In genomic region chr10:44978570-44979280, GRCh38 we compare ENCODE assay signal across 1 cellular context.
A peak's percentile ranks its signal among the peaks of the same experiment; 100 is the strongest.
TF ChIP-seq lines count a peak whose summit lies in the region.

A gene with protein sequence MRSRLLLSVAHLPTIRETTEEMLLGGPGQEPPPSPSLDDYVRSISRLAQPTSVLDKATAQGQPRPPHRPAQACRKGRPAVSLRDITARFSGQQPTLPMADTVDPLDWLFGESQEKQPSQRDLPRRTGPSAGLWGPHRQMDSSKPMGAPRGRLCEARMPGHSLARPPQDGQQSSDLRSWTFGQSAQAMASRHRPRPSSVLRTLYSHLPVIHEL (minus strand): TSS chr10:44978809. CDS start chr10:44978030, 779 bp downstream.

TF ChIP-seq in HepG2, 621 proteins besides CTCF, POLR2A, EP300 and RAD21 (continued from another document and continues in another):
- TF ChIP-seq MNT (IDR thresholded peaks at IDR 0.05) (peak; percentile 53; the same call in 1 of the 2 replicates), RNF2 (conservative IDR thresholded peaks at IDR 0.05; ENCODE audit: low read depth) (no peak; the same call in 1 of the 2 replicates), ZNF136 (CRISPR knock-in tag; IDR thresholded peaks at IDR 0.05; ENCODE audit: low read depth) (0 out of 2 replicates have a peak, but pooled peaks have one; percentile 94), TCF12 (IDR thresholded peaks at IDR 0.05) (no peak), TCF12 (CRISPR knock-in tag; IDR thresholded peaks at IDR 0.05) (0 out of 2 replicates have a peak, but pooled peaks have one; percentile 41), SMYD3 (CRISPR knock-in tag; IDR thresholded peaks at IDR 0.05) (peak; percentile 50; the same call in 1 of the 2 replicates), ZFP41 (CRISPR knock-in tag; IDR thresholded peaks at IDR 0.05; ENCODE audit: borderline replicate concordance) (peak; percentile 95; the same call in 1 of the 2 replicates), ZNF446 (CRISPR knock-in tag; IDR thresholded peaks at IDR 0.05) (peak; percentile 58; the same call in 1 of the 2 replicates), ZBTB8A (CRISPR knock-in tag; IDR thresholded peaks at IDR 0.05; ENCODE audit: borderline replicate concordance, low read depth) (0 out of 2 replicates have a peak, but pooled peaks have one; percentile 36), MAFG (CRISPR knock-in tag; IDR thresholded peaks at IDR 0.05) (no peak), MAZ (IDR thresholded peaks at IDR 0.05; ENCODE audit: borderline replicate concordance, low read depth, low read length) (peak; percentile 63; the same call in 1 of the 2 replicates), MAZ (CRISPR knock-in tag; IDR thresholded peaks at IDR 0.05; ENCODE audit: low read depth) (peak; percentile 94), ZNF564 (CRISPR knock-in tag; IDR thresholded peaks at IDR 0.05) (peak; percentile 90), ARNT2 (CRISPR knock-in tag; IDR thresholded peaks at IDR 0.05; ENCODE audit: low read depth) (peak; percentile 91; the same call in 1 of the 2 replicates), RNF219 (CRISPR knock-in tag; IDR thresholded peaks at IDR 0.05) (peak; percentile 91; the same call in 1 of the 2 replicates), FOXP1 (IDR thresholded peaks at IDR 0.05) (no peak), FOXP1 (CRISPR knock-in tag; IDR thresholded peaks at IDR 0.05) (peak; percentile 91), THRA (CRISPR knock-in tag; IDR thresholded peaks at IDR 0.05; ENCODE audit: borderline replicate concordance) (peak; percentile 96), ZNF567 (CRISPR knock-in tag; IDR thresholded peaks at IDR 0.05; ENCODE audit: borderline replicate concordance) (peak; percentile 85; the same call in 1 of the 2 replicates), MTF1 (CRISPR knock-in tag; IDR thresholded peaks at IDR 0.05) (no peak), ZNF232 (CRISPR knock-in tag; IDR thresholded peaks at IDR 0.05; ENCODE audit: borderline replicate concordance) (peak; percentile 78; the same call in 1 of the 2 replicates), ZNF3 (CRISPR knock-in tag; IDR thresholded peaks at IDR 0.05) (no peak), RBFOX2 (IDR thresholded peaks at IDR 0.05; ENCODE audit: low read depth, low read length) (peak; percentile 78), PREB (CRISPR knock-in tag; IDR thresholded peaks at IDR 0.05) (no peak), THAP11 (CRISPR knock-in tag; IDR thresholded peaks at IDR 0.05) (peak; percentile 78), SPEN (CRISPR knock-in tag; IDR thresholded peaks at IDR 0.05; ENCODE audit: low read depth) (peak; percentile 95), SRSF4 (IDR thresholded peaks at IDR 0.05; ENCODE audit: low read depth, low read length, poor library complexity, severe bottlenecking) (no peak), NR1H2 (CRISPR knock-in tag; IDR thresholded peaks at IDR 0.05; ENCODE audit: borderline replicate concordance, low read depth) (peak; percentile 85), ZMAT5 (CRISPR knock-in tag; IDR thresholded peaks at IDR 0.05; ENCODE audit: borderline replicate concordance, low read depth) (no peak), ZNF451 (CRISPR knock-in tag; IDR thresholded peaks at IDR 0.05) (peak; percentile 64; the same call in 1 of the 2 replicates)
- TF ChIP-seq, protein P1, sequence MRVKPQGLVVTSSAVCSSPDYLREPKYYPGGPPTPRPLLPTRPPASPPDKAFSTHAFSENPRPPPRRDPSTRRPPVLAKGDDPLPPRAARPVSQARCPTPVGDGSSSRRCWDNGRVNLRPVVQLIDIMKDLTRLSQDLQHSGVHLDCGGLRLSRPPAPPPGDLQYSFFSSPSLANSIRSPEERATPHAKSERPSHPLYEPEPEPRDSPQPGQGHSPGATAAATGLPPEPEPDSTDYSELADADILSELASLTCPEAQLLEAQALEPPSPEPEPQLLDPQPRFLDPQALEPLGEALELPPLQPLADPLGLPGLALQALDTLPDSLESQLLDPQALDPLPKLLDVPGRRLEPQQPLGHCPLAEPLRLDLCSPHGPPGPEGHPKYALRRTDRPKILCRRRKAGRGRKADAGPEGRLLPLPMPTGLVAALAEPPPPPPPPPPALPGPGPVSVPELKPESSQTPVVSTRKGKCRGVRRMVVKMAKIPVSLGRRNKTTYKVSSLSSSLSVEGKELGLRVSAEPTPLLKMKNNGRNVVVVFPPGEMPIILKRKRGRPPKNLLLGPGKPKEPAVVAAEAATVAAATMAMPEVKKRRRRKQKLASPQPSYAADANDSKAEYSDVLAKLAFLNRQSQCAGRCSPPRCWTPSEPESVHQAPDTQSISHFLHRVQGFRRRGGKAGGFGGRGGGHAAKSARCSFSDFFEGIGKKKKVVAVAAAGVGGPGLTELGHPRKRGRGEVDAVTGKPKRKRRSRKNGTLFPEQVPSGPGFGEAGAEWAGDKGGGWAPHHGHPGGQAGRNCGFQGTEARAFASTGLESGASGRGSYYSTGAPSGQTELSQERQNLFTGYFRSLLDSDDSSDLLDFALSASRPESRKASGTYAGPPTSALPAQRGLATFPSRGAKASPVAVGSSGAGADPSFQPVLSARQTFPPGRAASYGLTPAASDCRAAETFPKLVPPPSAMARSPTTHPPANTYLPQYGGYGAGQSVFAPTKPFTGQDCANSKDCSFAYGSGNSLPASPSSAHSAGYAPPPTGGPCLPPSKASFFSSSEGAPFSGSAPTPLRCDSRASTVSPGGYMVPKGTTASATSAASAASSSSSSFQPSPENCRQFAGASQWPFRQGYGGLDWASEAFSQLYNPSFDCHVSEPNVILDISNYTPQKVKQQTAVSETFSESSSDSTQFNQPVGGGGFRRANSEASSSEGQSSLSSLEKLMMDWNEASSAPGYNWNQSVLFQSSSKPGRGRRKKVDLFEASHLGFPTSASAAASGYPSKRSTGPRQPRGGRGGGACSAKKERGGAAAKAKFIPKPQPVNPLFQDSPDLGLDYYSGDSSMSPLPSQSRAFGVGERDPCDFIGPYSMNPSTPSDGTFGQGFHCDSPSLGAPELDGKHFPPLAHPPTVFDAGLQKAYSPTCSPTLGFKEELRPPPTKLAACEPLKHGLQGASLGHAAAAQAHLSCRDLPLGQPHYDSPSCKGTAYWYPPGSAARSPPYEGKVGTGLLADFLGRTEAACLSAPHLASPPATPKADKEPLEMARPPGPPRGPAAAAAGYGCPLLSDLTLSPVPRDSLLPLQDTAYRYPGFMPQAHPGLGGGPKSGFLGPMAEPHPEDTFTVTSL (CRISPR knock-in tag; IDR thresholded peaks at IDR 0.05; ENCODE audit: borderline replicate concordance), result no peak
- TF ChIP-seq, protein P2, sequence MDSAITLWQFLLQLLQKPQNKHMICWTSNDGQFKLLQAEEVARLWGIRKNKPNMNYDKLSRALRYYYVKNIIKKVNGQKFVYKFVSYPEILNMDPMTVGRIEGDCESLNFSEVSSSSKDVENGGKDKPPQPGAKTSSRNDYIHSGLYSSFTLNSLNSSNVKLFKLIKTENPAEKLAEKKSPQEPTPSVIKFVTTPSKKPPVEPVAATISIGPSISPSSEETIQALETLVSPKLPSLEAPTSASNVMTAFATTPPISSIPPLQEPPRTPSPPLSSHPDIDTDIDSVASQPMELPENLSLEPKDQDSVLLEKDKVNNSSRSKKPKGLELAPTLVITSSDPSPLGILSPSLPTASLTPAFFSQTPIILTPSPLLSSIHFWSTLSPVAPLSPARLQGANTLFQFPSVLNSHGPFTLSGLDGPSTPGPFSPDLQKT (CRISPR knock-in tag; IDR thresholded peaks at IDR 0.05; ENCODE audit: borderline replicate concordance), result no peak
- TF ChIP-seq, protein P3, sequence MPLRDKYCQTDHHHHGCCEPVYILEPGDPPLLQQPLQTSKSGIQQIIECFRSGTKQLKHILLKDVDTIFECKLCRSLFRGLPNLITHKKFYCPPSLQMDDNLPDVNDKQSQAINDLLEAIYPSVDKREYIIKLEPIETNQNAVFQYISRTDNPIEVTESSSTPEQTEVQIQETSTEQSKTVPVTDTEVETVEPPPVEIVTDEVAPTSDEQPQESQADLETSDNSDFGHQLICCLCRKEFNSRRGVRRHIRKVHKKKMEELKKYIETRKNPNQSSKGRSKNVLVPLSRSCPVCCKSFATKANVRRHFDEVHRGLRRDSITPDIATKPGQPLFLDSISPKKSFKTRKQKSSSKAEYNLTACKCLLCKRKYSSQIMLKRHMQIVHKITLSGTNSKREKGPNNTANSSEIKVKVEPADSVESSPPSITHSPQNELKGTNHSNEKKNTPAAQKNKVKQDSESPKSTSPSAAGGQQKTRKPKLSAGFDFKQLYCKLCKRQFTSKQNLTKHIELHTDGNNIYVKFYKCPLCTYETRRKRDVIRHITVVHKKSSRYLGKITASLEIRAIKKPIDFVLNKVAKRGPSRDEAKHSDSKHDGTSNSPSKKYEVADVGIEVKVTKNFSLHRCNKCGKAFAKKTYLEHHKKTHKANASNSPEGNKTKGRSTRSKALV (CRISPR knock-in tag; IDR thresholded peaks at IDR 0.05), result no peak
- TF ChIP-seq, protein P4, sequence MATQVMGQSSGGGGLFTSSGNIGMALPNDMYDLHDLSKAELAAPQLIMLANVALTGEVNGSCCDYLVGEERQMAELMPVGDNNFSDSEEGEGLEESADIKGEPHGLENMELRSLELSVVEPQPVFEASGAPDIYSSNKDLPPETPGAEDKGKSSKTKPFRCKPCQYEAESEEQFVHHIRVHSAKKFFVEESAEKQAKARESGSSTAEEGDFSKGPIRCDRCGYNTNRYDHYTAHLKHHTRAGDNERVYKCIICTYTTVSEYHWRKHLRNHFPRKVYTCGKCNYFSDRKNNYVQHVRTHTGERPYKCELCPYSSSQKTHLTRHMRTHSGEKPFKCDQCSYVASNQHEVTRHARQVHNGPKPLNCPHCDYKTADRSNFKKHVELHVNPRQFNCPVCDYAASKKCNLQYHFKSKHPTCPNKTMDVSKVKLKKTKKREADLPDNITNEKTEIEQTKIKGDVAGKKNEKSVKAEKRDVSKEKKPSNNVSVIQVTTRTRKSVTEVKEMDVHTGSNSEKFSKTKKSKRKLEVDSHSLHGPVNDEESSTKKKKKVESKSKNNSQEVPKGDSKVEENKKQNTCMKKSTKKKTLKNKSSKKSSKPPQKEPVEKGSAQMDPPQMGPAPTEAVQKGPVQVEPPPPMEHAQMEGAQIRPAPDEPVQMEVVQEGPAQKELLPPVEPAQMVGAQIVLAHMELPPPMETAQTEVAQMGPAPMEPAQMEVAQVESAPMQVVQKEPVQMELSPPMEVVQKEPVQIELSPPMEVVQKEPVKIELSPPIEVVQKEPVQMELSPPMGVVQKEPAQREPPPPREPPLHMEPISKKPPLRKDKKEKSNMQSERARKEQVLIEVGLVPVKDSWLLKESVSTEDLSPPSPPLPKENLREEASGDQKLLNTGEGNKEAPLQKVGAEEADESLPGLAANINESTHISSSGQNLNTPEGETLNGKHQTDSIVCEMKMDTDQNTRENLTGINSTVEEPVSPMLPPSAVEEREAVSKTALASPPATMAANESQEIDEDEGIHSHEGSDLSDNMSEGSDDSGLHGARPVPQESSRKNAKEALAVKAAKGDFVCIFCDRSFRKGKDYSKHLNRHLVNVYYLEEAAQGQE (IDR thresholded peaks at IDR 0.05; ENCODE audit: borderline replicate concordance in 1 of 2, low read depth in 1 of 2, low read length in 2 of 2), result peak in 1 of 2 experiments; percentile 80; a peak in 1 of 4 replicates
